14 cellular contexts compared by ENCODE assay signal in the genomic region with DNA sequence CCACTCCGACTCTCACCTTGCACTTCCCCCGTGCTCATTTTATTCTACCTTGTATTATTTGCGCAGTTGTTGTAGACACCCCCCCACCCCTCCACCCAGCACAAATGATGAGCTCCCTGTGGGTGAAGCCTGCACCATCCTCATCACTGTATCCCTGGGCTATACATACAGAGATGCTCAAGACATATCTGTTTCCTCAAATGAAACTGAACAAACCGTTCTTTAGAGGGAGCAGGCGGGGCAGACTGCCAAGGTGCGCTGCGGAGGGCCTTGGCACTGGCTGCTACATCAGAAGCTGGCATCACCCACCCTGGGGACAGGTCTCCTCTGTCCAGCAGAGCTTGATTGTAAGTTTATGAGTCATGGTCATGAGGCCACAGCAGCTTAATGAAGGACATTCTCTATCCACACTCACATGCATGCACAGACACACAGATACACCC. TPM values are rescaled to one million over a fixed set of nuclear protein-coding genes. Genes with fewer than 3 reads are reported as not detected.
DNase-seq lines count a peak whose midpoint lies in the region; ATAC-seq and TF ChIP-seq lines count a peak whose summit lies in the region.
"Had no signal": no experiment of that assay in that cellular context is flagged by ENCODE, and none has a peak within 500 bp of the region (broad histone marks: within the 10 kb centered on the region; RNA-seq: fewer than 3 reads in every experiment).

No MANE protein-coding gene starts in this region.

- H3K36me3 Mint-ChIP-seq in activated T-helper 1 cell treated with anti-CD3 and anti-CD28 coated beads, Interleukin-12 subunit alpha, Interleukin-12 subunit beta, Interleukin-2, Interleukin-4 antibody, amounts not matched to agents 30 ng/mL and 10 ng/mL and 1 ng/mL, durations not matched to agents 14 hours and 24 hours and 36 hours (ENCODE audit: low read depth) = no peaks in the 10 kb centered on the region
- no peaks in the 10 kb centered on the region for H3K36me3 Mint-ChIP-seq in activated CD8-positive, alpha-beta T cell treated with anti-CD3 and anti-CD28 coated beads, Interleukin-2, amount 10 ng/mL, durations not matched to agents 7 days and 5 days (ENCODE audit: low read depth)
- H3K36me3 Mint-ChIP-seq: activated CD4-positive, alpha-beta memory T cell treated with anti-CD3 and anti-CD28 coated beads for 36 hours; type B pancreatic cell had no signal

- CTCF ChIA-PET in activated CD8-positive, alpha-beta T cell treated with anti-CD3 and anti-CD28 coated beads, Interleukin-2, amount 10 ng/mL, durations not matched to agents 7 days and 5 days (lab: Charles Lee) = no interaction called here

- peaks cover 8% of the 10 kb centered on the region for H3K27me3 Mint-ChIP-seq in activated T-helper 1 cell treated with anti-CD3 and anti-CD28 coated beads, Interleukin-12 subunit alpha, Interleukin-12 subunit beta, Interleukin-2, Interleukin-4 antibody, amounts not matched to agents 30 ng/mL and 10 ng/mL and 1 ng/mL, durations not matched to agents 14 hours and 24 hours and 36 hours (ENCODE audit: insufficient read depth)
- no peaks in the 10 kb centered on the region for H3K27me3 Mint-ChIP-seq in activated CD8-positive, alpha-beta T cell treated with anti-CD3 and anti-CD28 coated beads, Interleukin-2, amount 10 ng/mL, durations not matched to agents 7 days and 5 days (ENCODE audit: low read depth)
- H3K27me3 Mint-ChIP-seq: activated CD4-positive, alpha-beta memory T cell treated with anti-CD3 and anti-CD28 coated beads for 36 hours had no signal

- DNase-seq in Caki2 (ENCODE audit: low read depth) = peak; percentile 41
- peak; percentile 66 for DNase-seq in astrocyte of the hippocampus (ENCODE audit: low read depth, low spot score)
- DNase-seq in right atrium auricular region (ENCODE audit: low spot score) = peak; percentile 76
- peak; percentile 66 for DNase-seq in renal cortical epithelial cell (ENCODE audit: low read depth)
- no peak for DNase-seq in activated T-helper 1 cell treated with anti-CD3 and anti-CD28 coated beads, Interleukin-12 subunit alpha, Interleukin-12 subunit beta, Interleukin-2, Interleukin-4 antibody, amounts not matched to agents 30 ng/mL and 10 ng/mL and 1 ng/mL, durations not matched to agents 14 hours and 24 hours and 36 hours (ENCODE audit: low spot score)
- DNase-seq in activated CD8-positive, alpha-beta T cell treated with anti-CD3 and anti-CD28 coated beads, Interleukin-2, amount 10 ng/mL, durations not matched to agents 7 days and 5 days = no peak
- no peak for DNase-seq in HuH-7 (ENCODE audit: low spot score)
- DNase-seq: activated CD4-positive, alpha-beta memory T cell treated with anti-CD3 and anti-CD28 coated beads for 36 hours; NCI-H69; T-helper 9 cell had no signal

- no peak for ATAC-seq in activated CD8-positive, alpha-beta T cell treated with anti-CD3 and anti-CD28 coated beads, Interleukin-2, amount 10 ng/mL, durations not matched to agents 7 days and 5 days
- no peak for ATAC-seq in HG02759 (IDR thresholded peaks at IDR 0.05; ENCODE audit: unreplicated experiment)

- H3K27ac ChIP-seq in right atrium auricular region = peak overlapping the region; percentile 91 to 92

- no peaks in the 10 kb centered on the region for H3K9me3 Mint-ChIP-seq in activated T-helper 1 cell treated with anti-CD3 and anti-CD28 coated beads, Interleukin-12 subunit alpha, Interleukin-12 subunit beta, Interleukin-2, Interleukin-4 antibody, amounts not matched to agents 30 ng/mL and 10 ng/mL and 1 ng/mL, durations not matched to agents 14 hours and 24 hours and 36 hours
- no peaks in the 10 kb centered on the region for H3K9me3 Mint-ChIP-seq in activated CD8-positive, alpha-beta T cell treated with anti-CD3 and anti-CD28 coated beads, Interleukin-2, amount 10 ng/mL, durations not matched to agents 7 days and 5 days (ENCODE audit: insufficient read depth)
- H3K9me3 Mint-ChIP-seq: activated CD4-positive, alpha-beta memory T cell treated with anti-CD3 and anti-CD28 coated beads for 36 hours; type B pancreatic cell had no signal

- POLR2A ChIA-PET in activated CD8-positive, alpha-beta T cell treated with anti-CD3 and anti-CD28 coated beads, Interleukin-2, amount 10 ng/mL, durations not matched to agents 7 days and 5 days (lab: Charles Lee) = no interaction called here

- no peaks in the 10 kb centered on the region for H3K4me1 Mint-ChIP-seq in activated T-helper 1 cell treated with anti-CD3 and anti-CD28 coated beads, Interleukin-12 subunit alpha, Interleukin-12 subunit beta, Interleukin-2, Interleukin-4 antibody, amounts not matched to agents 30 ng/mL and 10 ng/mL and 1 ng/mL, durations not matched to agents 14 hours and 24 hours and 36 hours (ENCODE audit: low read depth)
- no peaks in the 10 kb centered on the region for H3K4me1 Mint-ChIP-seq in activated CD8-positive, alpha-beta T cell treated with anti-CD3 and anti-CD28 coated beads, Interleukin-2, amount 10 ng/mL, durations not matched to agents 7 days and 5 days (ENCODE audit: low read depth)
- H3K4me1 Mint-ChIP-seq: neural crest cell had no signal

- no peak for TF ChIP-seq CTCF in right atrium auricular region (IDR thresholded peaks at IDR 0.05)

- no peaks in the 10 kb centered on the region for H3K36me3 ChIP-seq in right atrium auricular region

- intact Hi-C loops in activated T-helper 1 cell treated with anti-CD3 and anti-CD28 coated beads, Interleukin-12 subunit alpha, Interleukin-12 subunit beta, Interleukin-2, Interleukin-4 antibody, amounts not matched to agents 30 ng/mL and 10 ng/mL and 1 ng/mL, durations not matched to agents 14 hours and 24 hours and 36 hours (cut with micrococcal nuclease) = no loop called here

- H3K9me3 ChIP-seq in right atrium auricular region = no peaks in the 10 kb centered on the region

- H3K4me3 ChIP-seq in right atrium auricular region = no peak overlapping the region

- in situ Hi-C loops in Caki2 (cut with HindIII; ENCODE audit: low pct_unique_long_range_greater_than_20kb, low sequenced_read_pairs) = no loop called here

- no peaks in the 10 kb centered on the region for H3K27me3 ChIP-seq in right atrium auricular region

- peaks cover 4 to 92% of the 10 kb centered on the region in 2 donors for H3K4me1 ChIP-seq in right atrium auricular region

- no peak overlapping the region for H3K27ac Mint-ChIP-seq in activated T-helper 1 cell treated with anti-CD3 and anti-CD28 coated beads, Interleukin-12 subunit alpha, Interleukin-12 subunit beta, Interleukin-2, Interleukin-4 antibody, amounts not matched to agents 30 ng/mL and 10 ng/mL and 1 ng/mL, durations not matched to agents 14 hours and 24 hours and 36 hours
- H3K27ac Mint-ChIP-seq in activated CD8-positive, alpha-beta T cell treated with anti-CD3 and anti-CD28 coated beads, Interleukin-2, amount 10 ng/mL, durations not matched to agents 7 days and 5 days = no peak overlapping the region
- H3K27ac Mint-ChIP-seq: activated CD4-positive, alpha-beta memory T cell treated with anti-CD3 and anti-CD28 coated beads for 36 hours; type B pancreatic cell had no signal

- H3K4me3 Mint-ChIP-seq in activated T-helper 1 cell treated with anti-CD3 and anti-CD28 coated beads, Interleukin-12 subunit alpha, Interleukin-12 subunit beta, Interleukin-2, Interleukin-4 antibody, amounts not matched to agents 30 ng/mL and 10 ng/mL and 1 ng/mL, durations not matched to agents 14 hours and 24 hours and 36 hours = no peak overlapping the region
- no peak overlapping the region for H3K4me3 Mint-ChIP-seq in activated CD8-positive, alpha-beta T cell treated with anti-CD3 and anti-CD28 coated beads, Interleukin-2, amount 10 ng/mL, durations not matched to agents 7 days and 5 days
- H3K4me3 Mint-ChIP-seq: activated CD4-positive, alpha-beta memory T cell treated with anti-CD3 and anti-CD28 coated beads for 36 hours; neural crest cell; type B pancreatic cell had no signal

RNA-seq across cellular contexts. Expression of gene ADCY5, which starts 29.0 kb away (rescaled TPM):
- total RNA-seq in Caki2 (2014; rRNA removed; shearing (Covaris generic); ENCODE audit: low replicate concordance) = 0.23 and 5.9 TPM in 2 replicates
- 100 to 1,000 TPM; 105 to 163 TPM for total RNA-seq in right atrium auricular region
- total RNA-seq in renal cortical epithelial cell = 0.52 and 0.99 TPM in 2 replicates
- total RNA-seq in activated T-helper 1 cell treated with anti-CD3 and anti-CD28 coated beads, Interleukin-12 subunit alpha, Interleukin-12 subunit beta, Interleukin-2, Interleukin-4 antibody, amounts not matched to agents 30 ng/mL and 10 ng/mL and 1 ng/mL, durations not matched to agents 14 hours and 24 hours and 36 hours = not detected in 2 replicates
- total RNA-seq in activated CD8-positive, alpha-beta T cell treated with anti-CD3 and anti-CD28 coated beads, Interleukin-2, amount 10 ng/mL, durations not matched to agents 7 days and 5 days = not detected
- total RNA-seq: activated CD4-positive, alpha-beta memory T cell treated with anti-CD3 and anti-CD28 coated beads for 36 hours; bronchial epithelial cell had no signal

Comparison
In these comparisons a context has a peak if more than half of its experiments do, and no peak if none do; other contexts are left out.
1. DNase-seq: peak in Caki2 (single experiment), astrocyte of the hippocampus (single experiment), right atrium auricular region (single experiment) and renal cortical epithelial cell (single experiment); none in activated T-helper 1 cell treated with anti-CD3 and anti-CD28 coated beads, Interleukin-12 subunit alpha, Interleukin-12 subunit beta, Interleukin-2, Interleukin-4 antibody, amounts not matched to agents 30 ng/mL and 10 ng/mL and 1 ng/mL, durations not matched to agents 14 hours and 24 hours and 36 hours (single experiment), activated CD8-positive, alpha-beta T cell treated with anti-CD3 and anti-CD28 coated beads, Interleukin-2, amount 10 ng/mL, durations not matched to agents 7 days and 5 days (single experiment) and HuH-7 (single experiment).
2. RNA of gene ADCY5, which starts 29.0 kb away (total RNA-seq): 105 to 163 TPM in right atrium auricular region; 0.23 to 5.9 TPM in Caki2, 0.52 to 0.99 TPM in renal cortical epithelial cell, not detected in activated T-helper 1 cell treated with anti-CD3 and anti-CD28 coated beads, Interleukin-12 subunit alpha, Interleukin-12 subunit beta, Interleukin-2, Interleukin-4 antibody, amounts not matched to agents 30 ng/mL and 10 ng/mL and 1 ng/mL, durations not matched to agents 14 hours and 24 hours and 36 hours and not detected in activated CD8-positive, alpha-beta T cell treated with anti-CD3 and anti-CD28 coated beads, Interleukin-2, amount 10 ng/mL, durations not matched to agents 7 days and 5 days; every median in the first group is over 10 times any median in the second.